ENCODE assay signal across 1 cellular context in genomic region chr20:63785646-63786255, GRCh38.
TF ChIP-seq lines count a peak whose summit lies in the region.

No MANE protein-coding gene starts in this region.

TF ChIP-seq in IMR-90, 13 proteins besides CTCF, POLR2A, EP300 and RAD21:
- TF ChIP-seq CHD1 (IDR thresholded peaks at IDR 0.05; ENCODE audit: low read depth, low read length) (no peak), USF2 (IDR thresholded peaks at IDR 0.05; ENCODE audit: low read depth, low read length) (no peak), CEBPB (IDR thresholded peaks at IDR 0.05; ENCODE audit: low read depth, low read length) (no peak), NFE2L2 (IDR thresholded peaks at IDR 0.05; ENCODE audit: low read depth, low read length) (no peak), RCOR1 (IDR thresholded peaks at IDR 0.05; ENCODE audit: insufficient replicate concordance, low read length) (no peak), RFX5 (IDR thresholded peaks at IDR 0.05; ENCODE audit: low read depth, low read length) (no peak), BHLHE40 (IDR thresholded peaks at IDR 0.05; ENCODE audit: low read depth, low read length) (no peak), FOS (IDR thresholded peaks at IDR 0.05; ENCODE audit: low read depth, low read length) (no peak), MAFK (IDR thresholded peaks at IDR 0.05; ENCODE audit: low read depth, low read length) (no peak), MXI1 (IDR thresholded peaks at IDR 0.05; ENCODE audit: borderline replicate concordance, low read depth, low read length) (no peak), ELK1 (IDR thresholded peaks at IDR 0.05; ENCODE audit: borderline replicate concordance, low read depth, low read length) (no peak), SMC3 (IDR thresholded peaks at IDR 0.05; ENCODE audit: low read depth, low read length) (no peak)
